23 cellular contexts compared by ENCODE assay signal in genomic region chr4:68817386-68817785, GRCh38. TPM values are rescaled to one million over a fixed set of nuclear protein-coding genes. Genes with fewer than 3 reads are reported as not detected.
DNase-seq lines count a peak whose midpoint lies in the region; ATAC-seq, FAIRE-seq and TF ChIP-seq lines count a peak whose summit lies in the region.
"Had no signal": no experiment of that assay in that cellular context is flagged by ENCODE, and none has a peak within 500 bp of the region (broad histone marks: within the 10 kb centered on the region; RNA-seq: fewer than 3 reads in every experiment).

No MANE protein-coding gene starts in this region.

- DNase-seq in DMS53 (lab: John Stamatoyannopoulos, UW), result peak; percentile 9
- DNase-seq in DMS53 treated with DMSO at 0.1 percent for 48 hours (lab: John Stamatoyannopoulos, UW; ENCODE audit: unreplicated experiment), result no peak
- DNase-seq in NCI-H146 treated with DMSO at 0.1 percent for 48 hours (lab: John Stamatoyannopoulos, UW; ENCODE audit: unreplicated experiment), result peak; percentile 22
- peak; percentile 39 for DNase-seq in HepG2 (ENCODE audit: low spot score)
- no peak for DNase-seq in medulla oblongata (ENCODE audit: extremely low spot score)
- no peak for DNase-seq in activated CD4-positive, alpha-beta T cell treated with anti-CD3 and anti-CD28 coated beads for 36 hours
- DNase-seq: 8988T; C1 segment of cervical spinal cord; Calu3; CD4-positive, alpha-beta memory T cell; COR-L47; DMS79; EL; GF-D8; HFFc6 had no signal

- H3K9ac ChIP-seq in HepG2 (ENCODE audit: insufficient read depth, low read depth, low read length), result peak overlapping the region; percentile 82

- no peak for FAIRE-seq in HepG2 (lab: Jason Lieb, UNC)
- FAIRE-seq: GM12891, GM18507, H54 had no signal

- no peaks in the 10 kb centered on the region for H3K4me1 Mint-ChIP-seq in activated CD4-positive, alpha-beta T cell treated with anti-CD3 and anti-CD28 coated beads for 36 hours
- no peaks in the 10 kb centered on the region for H3K4me1 Mint-ChIP-seq in stimulated activated memory B cell treated with anti-CD40 and anti-IgM and Interleukin-4, amounts not matched to agents 10 μg/mL and 1 μg/mL and 100 μg/mL, for 72 hours
- H3K4me1 Mint-ChIP-seq: CD4-positive, alpha-beta memory T cell had no signal

- peak overlapping the region; percentile 72 for H3K4me2 ChIP-seq in HepG2 (ENCODE audit: low read depth, low read length)
- H3K4me2 ChIP-seq: GM23338 had no signal

- peak overlapping the region in 2 of 3 experiments; percentile 49 to 65; a peak in 3 of 6 replicates for H3K4me3 ChIP-seq in HepG2 (replicated peaks in 1 of 3; ENCODE audit: insufficient read depth in 1 of 3, low read depth in 2 of 3, low read length in 3 of 3)
- H3K4me3 ChIP-seq: GM23338, HAP-1 had no signal

- H3K4me3 Mint-ChIP-seq in activated CD4-positive, alpha-beta T cell treated with anti-CD3 and anti-CD28 coated beads for 36 hours, result no peak overlapping the region
- H3K4me3 Mint-ChIP-seq in stimulated activated memory B cell treated with anti-CD40 and anti-IgM and Interleukin-4, amounts not matched to agents 10 μg/mL and 1 μg/mL and 100 μg/mL, for 72 hours, result no peak overlapping the region
- H3K4me3 Mint-ChIP-seq: CD4-positive, alpha-beta memory T cell; HFFc6 had no signal

- H3K36me3 Mint-ChIP-seq in activated CD4-positive, alpha-beta T cell treated with anti-CD3 and anti-CD28 coated beads for 36 hours (ENCODE audit: low read depth), result no peaks in the 10 kb centered on the region
- H3K36me3 Mint-ChIP-seq in stimulated activated memory B cell treated with anti-CD40 and anti-IgM and Interleukin-4, amounts not matched to agents 10 μg/mL and 1 μg/mL and 100 μg/mL, for 72 hours, result no peaks in the 10 kb centered on the region
- H3K36me3 Mint-ChIP-seq: CD4-positive, alpha-beta memory T cell had no signal

- H3K4me1 ChIP-seq in HepG2 (ENCODE audit: insufficient read depth, low read length), result peaks cover 81% of the 10 kb centered on the region
- H3K4me1 ChIP-seq: HAP-1 had no signal

- H3K36me3 ChIP-seq in HepG2 (replicated peaks in 1 of 2; ENCODE audit: control insufficient read depth in 1 of 2, insufficient read depth in 2 of 2, low read length in 2 of 2), result no peaks in the 10 kb centered on the region
- H3K36me3 ChIP-seq: HAP-1 had no signal

- no peak for TF ChIP-seq POLR2A in HepG2 (IDR thresholded peaks at IDR 0.05; ENCODE audit: insufficient read depth in 1 of 2, low read depth in 2 of 2, low read length in 2 of 2)

- TF ChIP-seq EP300 in HepG2 (IDR thresholded peaks at IDR 0.05; ENCODE audit: low read depth in 2 of 2, low read length in 2 of 2) (peak in 1 of 2 experiments; percentile 54; a peak in 2 of 4 replicates), HepG2 (CRISPR knock-in tag; IDR thresholded peaks at IDR 0.05; ENCODE audit: borderline replicate concordance) (no peak)

- TSS peak; percentile 84 for BruUV-seq in HepG2 (replicated peaks; lab: Mats Ljungman, UMichigan)

- H3K9me3 ChIP-seq in HepG2 (ENCODE audit: low read length), result no peaks in the 10 kb centered on the region
- H3K9me3 ChIP-seq: HAP-1 had no signal

- H3K79me2 ChIP-seq in HepG2 (ENCODE audit: insufficient read depth, low read length), result peaks cover 11% of the 10 kb centered on the region

- no peaks in the 10 kb centered on the region for H4K20me1 ChIP-seq in HepG2 (ENCODE audit: insufficient read depth, low read length)

- H3K27me3 Mint-ChIP-seq in activated CD4-positive, alpha-beta T cell treated with anti-CD3 and anti-CD28 coated beads for 36 hours, result no peaks in the 10 kb centered on the region
- H3K27me3 Mint-ChIP-seq in stimulated activated memory B cell treated with anti-CD40 and anti-IgM and Interleukin-4, amounts not matched to agents 10 μg/mL and 1 μg/mL and 100 μg/mL, for 72 hours, result no peaks in the 10 kb centered on the region
- H3K27me3 Mint-ChIP-seq: CD4-positive, alpha-beta memory T cell had no signal

- peak overlapping the region; percentile 97 for H3K27ac ChIP-seq in HepG2 (ENCODE audit: extremely low read length, insufficient read depth, low read length)

- no peak overlapping the region for H2AFZ ChIP-seq in HepG2 (ENCODE audit: low read length)
- H2AFZ ChIP-seq: GM23338 had no signal

- POLR2A ChIA-PET in HepG2 (lab: Yijun Ruan, JAX), result interaction anchor here (0.9 to 3.2 kb wide), 10 partner anchors 48 to 243 kb away, joined by 3 to 43 read pairs (median 5); partner anchors contain the start of gene UGT2A3
- POLR2A ChIA-PET in activated CD4-positive, alpha-beta T cell treated with anti-CD3 and anti-CD28 coated beads for 36 hours (lab: Charles Lee), result no interaction called here

- WGBS in HepG2 (ENCODE audit: low lambda C conversion rate), result 27% methylated on average over 2 of the region's 2 CpGs

- no peak overlapping the region for H3K27ac Mint-ChIP-seq in activated CD4-positive, alpha-beta T cell treated with anti-CD3 and anti-CD28 coated beads for 36 hours
- no peak overlapping the region for H3K27ac Mint-ChIP-seq in stimulated activated memory B cell treated with anti-CD40 and anti-IgM and Interleukin-4, amounts not matched to agents 10 μg/mL and 1 μg/mL and 100 μg/mL, for 72 hours
- H3K27ac Mint-ChIP-seq: CD4-positive, alpha-beta memory T cell; HFFc6 had no signal

- TF ChIP-seq CTCF in HepG2 (CRISPR knock-in tag; IDR thresholded peaks at IDR 0.05), result no peak

- H3K27me3 ChIP-seq in HepG2 (ENCODE audit: control insufficient read depth in 1 of 2, insufficient read depth in 2 of 2, low read length in 2 of 2), result no peaks in the 10 kb centered on the region

- CTCF ChIA-PET in HepG2 (lab: Yijun Ruan, JAX; ENCODE audit: low intra/inter-chr PET ratio, low total read pairs), result no interaction called here
- CTCF ChIA-PET in activated CD4-positive, alpha-beta T cell treated with anti-CD3 and anti-CD28 coated beads for 36 hours (lab: Charles Lee), result interaction anchor here (0.6 kb wide), 1 partner anchor 67 kb away, joined by 3 read pairs; no protein-coding TSS in a partner anchor

- no peak for TF ChIP-seq RAD21 in HepG2 (CRISPR knock-in tag; IDR thresholded peaks at IDR 0.05)

- H3K9me3 Mint-ChIP-seq in activated CD4-positive, alpha-beta T cell treated with anti-CD3 and anti-CD28 coated beads for 36 hours (ENCODE audit: low read depth), result no peaks in the 10 kb centered on the region
- H3K9me3 Mint-ChIP-seq in stimulated activated memory B cell treated with anti-CD40 and anti-IgM and Interleukin-4, amounts not matched to agents 10 μg/mL and 1 μg/mL and 100 μg/mL, for 72 hours, result no peaks in the 10 kb centered on the region
- H3K9me3 Mint-ChIP-seq: GM23338, HFFc6 had no signal

- in situ Hi-C loops in HepG2 (cut with HindIII; ENCODE audit: extremely low pct_ligation_motif_present, low pct_unique_long_range_greater_than_20kb), result loop anchor here (10.0 kb wide), 1 partner anchor 83 kb away; no protein-coding TSS in a partner anchor

- ATAC-seq in HepG2, result no peak
- no peak for ATAC-seq in activated CD4-positive, alpha-beta T cell treated with anti-CD3 and anti-CD28 coated beads for 36 hours
- ATAC-seq in stimulated activated memory B cell treated with anti-CD40 and anti-IgM and Interleukin-4, amounts not matched to agents 10 μg/mL and 1 μg/mL and 100 μg/mL, for 72 hours, result no peak
- ATAC-seq: GM23338 had no signal

- intact Hi-C loops in HepG2 (cut with micrococcal nuclease; ENCODE audit: unreplicated experiment), result loop anchor here (2.0 to 10.0 kb wide), 6 partner anchors 55 to 320 kb away; partner anchors contain the start of gene UGT2A3
- intact Hi-C loops in activated CD4-positive, alpha-beta T cell treated with anti-CD3 and anti-CD28 coated beads for 36 hours (cut with DNase I, micrococcal nuclease), result no loop called here

TF ChIP-seq in HepG2, 621 proteins besides CTCF, POLR2A, EP300 and RAD21 (continues in another document):
- TF ChIP-seq SP4 (CRISPR knock-in tag; IDR thresholded peaks at IDR 0.05) (no peak), SALL1 (CRISPR knock-in tag; IDR thresholded peaks at IDR 0.05) (no peak), ZNF547 (CRISPR knock-in tag; IDR thresholded peaks at IDR 0.05) (no peak), CEBPB (IDR thresholded peaks at IDR 0.05; ENCODE audit: borderline replicate concordance, low read depth, low read length) (no peak), FOXP1 (IDR thresholded peaks at IDR 0.05) (no peak), FOXP1 (CRISPR knock-in tag; IDR thresholded peaks at IDR 0.05) (0 out of 2 replicates have a peak, but pooled peaks have one; percentile 24), MAX (IDR thresholded peaks at IDR 0.05) (no peak), HDAC6 (IDR thresholded peaks at IDR 0.05; ENCODE audit: low read depth, low read length) (no peak)

RNA-seq across cellular contexts. Expression of gene UGT2B10, which starts 1.6 kb away (rescaled TPM):
- total RNA-seq in HepG2 (2016; rRNA removed; fragmentation: Illumina TruSeq; extraction: Trizol), result 97.8 and 148 TPM in 2 replicates
- total RNA-seq in HepG2 (2016; cell fraction: cytosol; rRNA removed; fragmentation: Illumina TruSeq; extraction: Trizol; ENCODE audit: low read depth), result 15.3 and 17.7 TPM in 2 replicates
- 92.7 and 152 TPM in 2 replicates for total RNA-seq in HepG2 (2016; cell fraction: insoluble cytoplasmic fraction; rRNA removed; fragmentation: Illumina TruSeq; extraction: Trizol)
- 26.7 and 33.6 TPM in 2 replicates for total RNA-seq in HepG2 (2016; cell fraction: membrane; rRNA removed; fragmentation: Illumina TruSeq; extraction: Trizol)
- total RNA-seq in HepG2 (2016; cell fraction: nucleus; rRNA removed; fragmentation: Illumina TruSeq; extraction: Trizol), result 153 and 169 TPM in 2 replicates
- polyA plus RNA-seq in HepG2 (2011; rRNA removed), result 91.0 and 107 TPM in 2 replicates
- polyA plus RNA-seq in HepG2 (2011; cell fraction: cytosol; rRNA removed), result 39.2 and 66.4 TPM in 2 replicates
- 19.4 and 24.1 TPM in 2 replicates for polyA plus RNA-seq in HepG2 (2011; cell fraction: nucleus; rRNA removed)
- polyA plus RNA-seq in HepG2 (2012), result 80.3 and 161 TPM in 2 replicates
- 11.1 and 12.7 TPM in 2 replicates for polyA plus RNA-seq in HepG2 (2016; cell fraction: cytosol; fragmentation: Illumina TruSeq; extraction: Trizol; ENCODE audit: low read depth)
- polyA plus RNA-seq in HepG2 (2016; cell fraction: insoluble cytoplasmic fraction; fragmentation: Illumina TruSeq; extraction: Trizol; ENCODE audit: low read depth), result 69.0 and 73.3 TPM in 2 replicates
- 16.2 and 17.4 TPM in 2 replicates for polyA plus RNA-seq in HepG2 (2016; cell fraction: membrane; fragmentation: Illumina TruSeq; extraction: Trizol; ENCODE audit: low read depth)
- polyA plus RNA-seq in HepG2 (2016; cell fraction: nucleus; fragmentation: Illumina TruSeq; extraction: Trizol; ENCODE audit: insufficient read depth, low read depth), result 140 and 147 TPM in 2 replicates
- polyA minus RNA-seq in HepG2 (2011; rRNA and poly(A)+ RNA removed; ENCODE audit: low replicate concordance), result 30.3 TPM in 1 of 2 replicates, not detected in the other
- polyA minus RNA-seq in HepG2 (2011; cell fraction: cytosol; rRNA and poly(A)+ RNA removed), result 54.0 and 68.5 TPM in 2 replicates
- 109 and 125 TPM in 2 replicates for polyA minus RNA-seq in HepG2 (2011; cell fraction: nucleus; rRNA and poly(A)+ RNA removed)
- not detected for total RNA-seq in activated CD4-positive, alpha-beta T cell treated with anti-CD3 and anti-CD28 coated beads for 36 hours
- total RNA-seq: A673; Calu3; CD4-positive, alpha-beta memory T cell; GM23338; HFFc6 had no signal
- polyA plus RNA-seq: BJ; CD4-positive, alpha-beta memory T cell; GM23338 had no signal

Comparison
In these comparisons a context has a peak if more than half of its experiments do, and no peak if none do; other contexts are left out.
1. DNase-seq: peak in DMS53 (single experiment), NCI-H146 treated with DMSO at 0.1 percent for 48 hours (single experiment) and HepG2 (single experiment); none in DMS53 treated with DMSO at 0.1 percent for 48 hours (single experiment), medulla oblongata (single experiment) and activated CD4-positive, alpha-beta T cell treated with anti-CD3 and anti-CD28 coated beads for 36 hours (single experiment).
2. RNA of gene UGT2B10, which starts 1.6 kb away (total RNA-seq): 15.3 to 169 TPM in HepG2; not detected in activated CD4-positive, alpha-beta T cell treated with anti-CD3 and anti-CD28 coated beads for 36 hours; every median in the first group is over 10 times any median in the second.